34 cellular contexts compared by ENCODE assay signal in genomic region chr7:12467837-12468236, GRCh38.
"Had no signal": no experiment of that assay in that cellular context is flagged by ENCODE, and none has a peak within 500 bp of the region (broad histone marks: within the 10 kb centered on the region; RNA-seq: fewer than 3 reads in every experiment).

No MANE protein-coding gene starts in this region.

- H3K4me3 ChIP-seq: adrenal gland, ascending aorta, body of pancreas, cardiac muscle cell had no signal

- ATAC-seq: activated naive CD4-positive, alpha-beta T cell treated with anti-CD3 and anti-CD28 coated beads, Interleukin-2, amount 50 U/mL, for 72 hours; activated naive CD8-positive, alpha-beta T cell treated with anti-CD3 and anti-CD28 coated beads, Interleukin-2, amount 50 U/mL, for 24 hours; activated T-cell treated with anti-CD3 and anti-CD28 coated beads, Interleukin-2, amount 50 U/mL, for 4 hours; activated T-cell treated with anti-CD3 and anti-CD28 coated beads, Interleukin-2, amount 50 U/mL, for 72 hours; activated T-helper 17 cell treated with anti-CD3 and anti-CD28 coated beads, Interleukin-2, amount 50 U/mL, for 72 hours; body of pancreas had no signal

- FAIRE-seq: astrocyte, bronchial epithelial cell, colon had no signal

- H3K27ac ChIP-seq: adrenal gland, ascending aorta, body of pancreas, brain microvascular endothelial cell, cardiac muscle cell had no signal

- H3K9me3 ChIP-seq: adrenal gland, ascending aorta, body of pancreas had no signal

- DNase-seq: activated effector memory CD4-positive, alpha-beta T cell treated with anti-CD3 and anti-CD28 coated beads, Interleukin-2, amount 50 U/mL, for 16 hours; activated effector memory CD4-positive, alpha-beta T cell treated with Interleukin-2 at 50 U/mL for 16 hours; activated gamma-delta T cell; activated gamma-delta T cell treated with Interleukin-2 at 50 U/mL for 16 hours; activated naive CD4-positive, alpha-beta T cell; activated naive CD4-positive, alpha-beta T cell treated with anti-CD3 and anti-CD28 coated beads for 36 hours; activated naive CD4-positive, alpha-beta T cell treated with anti-CD3 and anti-CD28 coated beads, Interleukin-2, amount 10 ng/mL, durations not matched to agents 7 days and 5 days; activated naive CD4-positive, alpha-beta T cell treated with anti-CD3 and anti-CD28 coated beads, Interleukin-2, amount 50 U/mL, for 16 hours; activated naive CD4-positive, alpha-beta T cell treated with Interleukin-2 at 50 U/mL for 16 hours; activated naive CD8-positive, alpha-beta T cell treated with anti-CD3 and anti-CD28 coated beads for 36 hours; activated naive CD8-positive, alpha-beta T cell treated with anti-CD3 and anti-CD28 coated beads, Interleukin-2, amount 10 ng/mL, durations not matched to agents 7 days and 5 days; activated naive CD8-positive, alpha-beta T cell treated with anti-CD3 and anti-CD28 coated beads, Interleukin-2, amount 50 U/mL, for 24 hours; activated T-cell treated with anti-CD3 and anti-CD28 coated beads, Interleukin-2, amount 50 U/mL, for 1 hour; activated T-cell treated with anti-CD3 and anti-CD28 coated beads, Interleukin-2, amount 50 U/mL, for 24 hours; activated T-cell treated with anti-CD3 and anti-CD28 coated beads, Interleukin-2, amount 50 U/mL, for 4 hours; activated T-cell treated with anti-CD3 and anti-CD28 coated beads, Interleukin-2, amount 50 U/mL, for 48 hours; activated T-cell treated with anti-CD3 and anti-CD28 coated beads, Interleukin-2, amount 50 U/mL, for 72 hours; adrenal gland; amniotic stem cell; amygdala; anterior cingulate cortex; aorta; body of pancreas; brain microvascular endothelial cell; caudate nucleus; central memory CD4-positive, alpha-beta T cell; cerebellar nuclear complex had no signal

- H3K36me3 ChIP-seq: adrenal gland, ascending aorta, brain microvascular endothelial cell, cardiac muscle cell had no signal

- H3K27me3 ChIP-seq: adrenal gland, ascending aorta, body of pancreas, brain microvascular endothelial cell, cardiac muscle cell had no signal

- H3K4me1 ChIP-seq: adrenal gland, ascending aorta, body of pancreas had no signal
